In the genomic region with DNA sequence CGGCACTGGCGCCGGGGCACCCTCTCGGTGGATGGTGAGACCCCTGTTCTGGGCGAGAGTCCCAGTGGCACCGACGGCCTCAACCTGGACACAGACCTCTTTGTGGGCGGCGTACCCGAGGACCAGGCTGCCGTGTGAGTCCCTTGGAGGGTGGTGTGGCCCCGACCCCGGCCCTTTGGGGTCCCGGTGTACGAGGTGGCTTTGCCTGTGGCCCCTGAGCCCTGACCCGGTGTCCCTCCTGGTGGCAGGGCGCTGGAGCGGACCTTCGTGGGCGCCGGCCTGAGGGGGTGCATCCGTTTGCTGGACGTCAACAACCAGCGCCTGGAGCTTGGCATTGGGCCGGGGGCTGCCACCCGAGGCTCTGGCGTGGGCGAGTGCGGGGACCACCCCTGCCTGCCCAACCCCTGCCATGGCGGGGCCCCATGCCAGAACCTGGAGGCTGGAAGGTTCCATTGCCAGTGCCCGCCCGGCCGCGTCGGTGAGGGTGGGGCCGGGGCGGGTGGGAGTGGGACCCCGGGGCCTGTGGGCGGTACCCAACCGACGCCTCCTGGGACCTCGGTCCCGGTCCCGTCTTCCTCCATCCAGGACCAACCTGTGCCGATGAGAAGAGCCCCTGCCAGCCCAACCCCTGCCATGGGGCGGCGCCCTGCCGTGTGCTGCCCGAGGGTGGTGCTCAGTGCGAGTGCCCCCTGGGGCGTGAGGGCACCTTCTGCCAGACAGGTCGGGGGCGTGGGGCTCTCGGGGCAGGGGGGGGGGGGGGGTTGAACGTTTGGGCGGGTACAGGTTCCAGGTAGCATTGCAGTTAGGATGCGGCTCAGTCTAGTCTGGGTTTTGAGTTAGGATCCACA, we compare ENCODE assay signal across 2 cellular contexts.
TF ChIP-seq lines count a peak whose summit lies in the region.

No MANE protein-coding gene starts in this region.

TF ChIP-seq in HepG2, 621 proteins besides CTCF, POLR2A, EP300 and RAD21:
- TF ChIP-seq, protein P1, sequence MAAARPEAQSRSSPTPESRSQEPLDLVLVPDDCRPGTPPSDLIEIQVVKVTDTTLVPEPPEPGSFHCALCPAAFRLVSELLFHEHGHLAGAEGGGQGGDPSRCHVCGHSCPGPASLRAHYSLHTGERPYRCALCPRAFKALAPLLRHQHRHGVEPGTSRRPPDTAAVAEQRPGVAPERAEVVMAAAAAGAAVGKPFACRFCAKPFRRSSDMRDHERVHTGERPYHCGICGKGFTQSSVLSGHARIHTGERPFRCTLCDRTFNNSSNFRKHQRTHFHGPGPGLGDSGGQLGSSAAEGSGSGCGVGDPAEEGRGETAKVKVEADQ (CRISPR knock-in tag; IDR thresholded peaks at IDR 0.05; ENCODE audit: borderline replicate concordance) = no peak
- peak; percentile 56 for TF ChIP-seq AGO2 (optimal IDR thresholded peaks at IDR 0.05; ENCODE audit: low read depth, low read length)
- TF ChIP-seq RBFOX2 (IDR thresholded peaks at IDR 0.05; ENCODE audit: low read depth, low read length) = 0 out of 2 replicates have a peak, but pooled peaks have one; percentile 54

TF ChIP-seq in Ishikawa, 13 proteins besides CTCF, POLR2A, EP300 and RAD21:
- TF ChIP-seq EGR1 (IDR thresholded peaks at IDR 0.05) (no peak), TAF1 (IDR thresholded peaks at IDR 0.05; ENCODE audit: low read depth) (0 out of 2 replicates have a peak, but pooled peaks have one; percentile 3)
